ENCODE assay signal across 2 cellular contexts in genomic region chr15:74787251-74788041, GRCh38.
TF ChIP-seq lines count a peak whose summit lies in the region.

No MANE protein-coding gene starts in this region.

TF ChIP-seq in Ishikawa, 13 proteins besides CTCF, POLR2A, EP300 and RAD21:
- TF ChIP-seq MAX (IDR thresholded peaks at IDR 0.05) (peak; percentile 26; the same call in 1 of the 2 replicates), TAF1 (IDR thresholded peaks at IDR 0.05; ENCODE audit: low read depth) (no peak)

TF ChIP-seq in K562, 482 proteins besides CTCF, POLR2A, EP300 and RAD21 (continues in another document):
- no peak for TF ChIP-seq TAF15 (IDR thresholded peaks at IDR 0.05; ENCODE audit: low read depth, low read length)
- no peak for TF ChIP-seq ZC3H11A (IDR thresholded peaks at IDR 0.05; ENCODE audit: low read depth, low read length)
- 0 out of 2 replicates have a peak, but pooled peaks have one; percentile 19 for TF ChIP-seq BHLHE40 (IDR thresholded peaks at IDR 0.05; ENCODE audit: low read length)
- no peak for TF ChIP-seq RBM34 (IDR thresholded peaks at IDR 0.05; ENCODE audit: borderline replicate concordance, insufficient read depth, low read length)
- TF ChIP-seq CBX2 (IDR thresholded peaks at IDR 0.05; ENCODE audit: insufficient read depth, low read length, poor library complexity, severe bottlenecking): no peak
- no peak for TF ChIP-seq RNF2 (IDR thresholded peaks at IDR 0.05)
- TF ChIP-seq MYBL2 (IDR thresholded peaks at IDR 0.05; ENCODE audit: low read depth): no peak
- no peak for TF ChIP-seq MYBL2 (CRISPR knock-in tag; IDR thresholded peaks at IDR 0.05; ENCODE audit: borderline replicate concordance)
- no peak for TF ChIP-seq TCF7L2 (IDR thresholded peaks at IDR 0.05; ENCODE audit: low read depth, low read length)
- TF ChIP-seq HDAC3 (IDR thresholded peaks at IDR 0.05; ENCODE audit: borderline replicate concordance, partially characterized antibody): no peak
- no peak for TF ChIP-seq ZBTB12 (CRISPR knock-in tag; IDR thresholded peaks at IDR 0.05)
- no peak for TF ChIP-seq HLTF (IDR thresholded peaks at IDR 0.05)
- TF ChIP-seq SETDB1 (IDR thresholded peaks at IDR 0.05; ENCODE audit: low read length): no peak
- TF ChIP-seq CBFA2T3 (IDR thresholded peaks at IDR 0.05): 0 out of 2 replicates have a peak, but pooled peaks have one; percentile 11
- TF ChIP-seq KLF13 (tag; IDR thresholded peaks at IDR 0.05; ENCODE audit: borderline replicate concordance, low read depth): no peak
- TF ChIP-seq POLR2AphosphoS5 (IDR thresholded peaks at IDR 0.05; ENCODE audit: control insufficient read depth, insufficient read depth, low read depth, low read length): no peak
- no peak for TF ChIP-seq ZNF311 (CRISPR knock-in tag; IDR thresholded peaks at IDR 0.05)
- no peak for TF ChIP-seq ZNF444 (CRISPR knock-in tag; IDR thresholded peaks at IDR 0.05)
- TF ChIP-seq TRIM28 (IDR thresholded peaks at IDR 0.05): no peak
- TF ChIP-seq KLF16 (IDR thresholded peaks at IDR 0.05): no peak
- TF ChIP-seq MBD2 (IDR thresholded peaks at IDR 0.05; ENCODE audit: borderline replicate concordance, low read depth): no peak
- TF ChIP-seq BMI1 (IDR thresholded peaks at IDR 0.05; ENCODE audit: low read length): no peak
- TF ChIP-seq ZBTB40 (IDR thresholded peaks at IDR 0.05): no peak
- TF ChIP-seq ZBTB40 (CRISPR knock-in tag; IDR thresholded peaks at IDR 0.05): no peak
- TF ChIP-seq VEZF1 (CRISPR knock-in tag; IDR thresholded peaks at IDR 0.05): 0 out of 2 replicates have a peak, but pooled peaks have one; percentile 37
- TF ChIP-seq ZNF79 (CRISPR knock-in tag; IDR thresholded peaks at IDR 0.05; ENCODE audit: low read depth): no peak
- TF ChIP-seq SMARCB1 (IDR thresholded peaks at IDR 0.05; ENCODE audit: insufficient read length, low read depth): no peak
- no peak for TF ChIP-seq CGGBP1 (CRISPR knock-in tag; IDR thresholded peaks at IDR 0.05)
- no peak for TF ChIP-seq ZNF507 (tag; conservative IDR thresholded peaks at IDR 0.05)
- 0 out of 2 replicates have a peak, but pooled peaks have one; percentile 68 for TF ChIP-seq CBFB (CRISPR knock-in tag; IDR thresholded peaks at IDR 0.05)
- TF ChIP-seq FOXP1 (CRISPR knock-in tag; IDR thresholded peaks at IDR 0.05): peak; percentile 10; the same call in 1 of the 2 replicates
- no peak for TF ChIP-seq NBN (IDR thresholded peaks at IDR 0.05; ENCODE audit: low read depth)
- TF ChIP-seq SRSF9 (IDR thresholded peaks at IDR 0.05; ENCODE audit: borderline replicate concordance, low read depth, low read length): no peak
- no peak for TF ChIP-seq ZNF511 (CRISPR knock-in tag; IDR thresholded peaks at IDR 0.05)
- TF ChIP-seq MAZ (CRISPR knock-in tag; conservative IDR thresholded peaks at IDR 0.05 in 1 of 2, IDR thresholded peaks at IDR 0.05 in 1 of 2): peak in 1 of 2 experiments; percentile 50; a peak in 1 of 4 replicates
- TF ChIP-seq ZNF224 (CRISPR knock-in tag; IDR thresholded peaks at IDR 0.05): no peak
- no peak for TF ChIP-seq ARID3B (CRISPR knock-in tag; IDR thresholded peaks at IDR 0.05; ENCODE audit: borderline replicate concordance)
- TF ChIP-seq E2F6 (IDR thresholded peaks at IDR 0.05; ENCODE audit: borderline replicate concordance in 1 of 2, extremely low read depth in 1 of 2, insufficient read depth in 1 of 2, insufficient read length in 1 of 2, low read depth in 1 of 2, low read length in 1 of 2, poor library complexity in 1 of 2, severe bottlenecking in 1 of 2): peak in 1 of 2 experiments; percentile 33
- TF ChIP-seq ZBTB7A (IDR thresholded peaks at IDR 0.05; ENCODE audit: borderline replicate concordance, control insufficient read depth, low read depth, low read length): no peak
- TF ChIP-seq CEBPG (CRISPR knock-in tag; IDR thresholded peaks at IDR 0.05): no peak
- no peak for TF ChIP-seq CEBPG (tag; conservative IDR thresholded peaks at IDR 0.05 in 1 of 2, IDR thresholded peaks at IDR 0.05 in 1 of 2)
- TF ChIP-seq ZBTB33 (CRISPR knock-in tag; IDR thresholded peaks at IDR 0.05): 0 out of 2 replicates have a peak, but pooled peaks have one; percentile 35
- TF ChIP-seq ZFX (CRISPR knock-in tag; IDR thresholded peaks at IDR 0.05): no peak
- peak; percentile 61 for TF ChIP-seq MAX (CRISPR knock-in tag; IDR thresholded peaks at IDR 0.05)
- no peak for TF ChIP-seq ZNF143 (CRISPR knock-in tag; IDR thresholded peaks at IDR 0.05)
- TF ChIP-seq ZNF263 (CRISPR knock-in tag; IDR thresholded peaks at IDR 0.05; ENCODE audit: borderline replicate concordance): peak; percentile 11; the same call in 1 of the 2 replicates
- TF ChIP-seq SRSF7 (optimal IDR thresholded peaks at IDR 0.05; ENCODE audit: low read depth, low read length): no peak
- TF ChIP-seq ETV1 (tag; conservative IDR thresholded peaks at IDR 0.05; ENCODE audit: low read depth): no peak
- peak; percentile 24 to 43; a peak in 3 of 4 replicates for TF ChIP-seq KDM1A (IDR thresholded peaks at IDR 0.05)
- TF ChIP-seq NFE2 (IDR thresholded peaks at IDR 0.05; ENCODE audit: low read depth): no peak
